ENCODE assay signal across 22 cellular contexts in genomic region chr14:45976001-45976400, GRCh38.
"Had no signal": no experiment of that assay in that cellular context is flagged by ENCODE, and none has a peak within 500 bp of the region (broad histone marks: within the 10 kb centered on the region; RNA-seq: fewer than 3 reads in every experiment).

No MANE protein-coding gene starts in this region.

- H3K4me1 ChIP-seq: esophagus muscularis mucosa, gastrocnemius medialis, heart right ventricle, left lung, lower lobe of right lung had no signal

- DNase-seq: dermis blood vessel endothelial cell; dorsolateral prefrontal cortex; effector CD4-positive, alpha-beta T cell; effector memory CD4-positive, alpha-beta T cell; foreskin melanocyte; gastrocnemius medialis; glutamatergic neuron; head of caudate nucleus; heart right ventricle; hippocampal formation; left cardiac atrium; left lung; left ventricle myocardium superior; lower lobe of right lung; midbrain; naive thymus-derived CD4-positive, alpha-beta T cell had no signal

- H3K9me3 ChIP-seq: esophagus muscularis mucosa, gastrocnemius medialis, lower lobe of right lung had no signal

- H3K4me3 ChIP-seq: coronary artery, dorsolateral prefrontal cortex, esophagus muscularis mucosa, gastrocnemius medialis, heart right ventricle, left lung, lower lobe of right lung had no signal

- H3K27me3 ChIP-seq: dorsolateral prefrontal cortex, esophagus muscularis mucosa, gastrocnemius medialis, heart right ventricle, left lung had no signal

- H3K36me3 ChIP-seq: esophagus muscularis mucosa, gastrocnemius medialis, heart right ventricle, left lung, lower lobe of right lung had no signal

- FAIRE-seq: colon, endothelial cell of umbilical vein, islet of Langerhans, keratinocyte had no signal

- H3K27ac ChIP-seq: coronary artery, dorsolateral prefrontal cortex, esophagus muscularis mucosa, gastrocnemius medialis, heart right ventricle, left lung, lower lobe of right lung had no signal

- ATAC-seq: gastrocnemius medialis; heart right ventricle; left cardiac atrium; left lung; left ventricle myocardium superior; lower lobe of right lung; naive thymus-derived CD4-positive, alpha-beta T cell had no signal
